In the genomic region with DNA sequence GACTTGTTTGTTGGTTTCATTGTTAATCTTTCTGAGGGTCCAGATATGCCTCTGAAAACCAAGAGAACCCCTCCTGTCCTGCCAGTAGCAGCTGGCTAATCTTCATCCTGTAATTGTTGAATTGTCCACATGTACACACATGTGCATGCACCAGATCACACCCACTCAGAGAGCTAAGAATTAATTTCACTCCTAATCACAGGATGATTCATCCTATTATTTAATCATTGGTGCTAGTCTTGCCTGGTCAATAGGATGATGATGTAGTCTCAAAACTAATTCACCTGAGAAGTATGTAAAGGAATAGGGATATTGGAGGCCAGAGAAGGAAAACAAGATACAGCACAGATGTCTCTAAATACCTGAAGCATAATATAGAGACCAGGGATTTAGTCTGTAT, we compare ENCODE assay signal across 17 cellular contexts. TPM values are rescaled to one million over a fixed set of nuclear protein-coding genes. Genes with fewer than 3 reads are reported as not detected.
DNase-seq lines count a peak whose midpoint lies in the region; ATAC-seq and TF ChIP-seq lines count a peak whose summit lies in the region.
"Had no signal": no experiment of that assay in that cellular context is flagged by ENCODE, and none has a peak within 500 bp of the region (broad histone marks: within the 10 kb centered on the region; RNA-seq: fewer than 3 reads in every experiment).

No MANE protein-coding gene starts in this region.

- BruUV-seq in Caco-2 (replicated peaks; lab: Mats Ljungman, UMichigan) = no TSS peak

- POLR2A ChIA-PET in Caco-2 (lab: Charles Lee) = no interaction called here
- POLR2A ChIA-PET in activated CD4-positive, alpha-beta T cell treated with anti-CD3 and anti-CD28 coated beads for 36 hours (lab: Charles Lee) = no interaction called here

- TF ChIP-seq POLR2A in right lobe of liver (IDR thresholded peaks at IDR 0.05) = no peak
- no peak for TF ChIP-seq POLR2A in sigmoid colon (IDR thresholded peaks at IDR 0.05)

- peaks cover 5% of the 10 kb centered on the region for H3K36me3 Mint-ChIP-seq in Caco-2 (ENCODE audit: insufficient read depth, unreplicated experiment)
- no peaks in the 10 kb centered on the region for H3K36me3 Mint-ChIP-seq in activated CD4-positive, alpha-beta T cell treated with anti-CD3 and anti-CD28 coated beads for 36 hours (ENCODE audit: low read depth)
- H3K36me3 Mint-ChIP-seq: CD8-positive, alpha-beta T cell had no signal

- intact Hi-C loops in Caco-2 (cut with micrococcal nuclease; ENCODE audit: unreplicated experiment) (no loop called here), right lobe of liver (cut with DNase I) (no loop called here), sigmoid colon (cut with DNase I) (no loop called here)
- intact Hi-C loops in activated CD4-positive, alpha-beta T cell treated with anti-CD3 and anti-CD28 coated beads for 36 hours (cut with DNase I, micrococcal nuclease) = no loop called here

- CTCF ChIA-PET in Caco-2 (lab: Charles Lee) = interaction anchor here (1.1 kb wide), 1 partner anchor 16 kb away, joined by 4 read pairs; no protein-coding TSS in a partner anchor
- CTCF ChIA-PET in activated CD4-positive, alpha-beta T cell treated with anti-CD3 and anti-CD28 coated beads for 36 hours (lab: Charles Lee) = interaction anchor here (0.7 to 6.2 kb wide), 3 partner anchors 10 to 1038 kb away, joined by 3 to 28 read pairs (median 19); no protein-coding TSS in a partner anchor

- H3K4me3 Mint-ChIP-seq in Caco-2 (ENCODE audit: unreplicated experiment) = no peak overlapping the region
- no peak overlapping the region for H3K4me3 Mint-ChIP-seq in activated CD4-positive, alpha-beta T cell treated with anti-CD3 and anti-CD28 coated beads for 36 hours
- H3K4me3 Mint-ChIP-seq: CD8-positive, alpha-beta T cell had no signal

- no peaks in the 10 kb centered on the region for H3K27me3 Mint-ChIP-seq in Caco-2 (ENCODE audit: insufficient read depth, unreplicated experiment)
- no peaks in the 10 kb centered on the region for H3K27me3 Mint-ChIP-seq in activated CD4-positive, alpha-beta T cell treated with anti-CD3 and anti-CD28 coated beads for 36 hours

- H3K9me3 ChIP-seq in Caco-2 (no peaks in the 10 kb centered on the region), RWPE2 (ENCODE audit: severe bottlenecking) (no peaks in the 10 kb centered on the region), right lobe of liver (no peaks in the 10 kb centered on the region), sigmoid colon (no peaks in the 10 kb centered on the region)
- H3K9me3 ChIP-seq: BE2C had no signal

- no peak for DNase-seq in Caco-2
- no peak for DNase-seq in RWPE2 (ENCODE audit: low spot score)
- peak; percentile 40 to 58 for DNase-seq in foreskin keratinocyte
- no peak for DNase-seq in right lobe of liver
- DNase-seq in A172 (ENCODE audit: low spot score) = no peak
- no peak for DNase-seq in activated CD4-positive, alpha-beta T cell treated with anti-CD3 and anti-CD28 coated beads for 36 hours
- no peak for DNase-seq in sigmoid colon
- DNase-seq: BE2C; CD8-positive, alpha-beta T cell; COR-L47; DMS53; GF-D8; GM23248; IMR-90 had no signal

- H3K4me1 Mint-ChIP-seq in Caco-2 (ENCODE audit: low read depth, unreplicated experiment) = peaks cover 51% of the 10 kb centered on the region
- no peaks in the 10 kb centered on the region for H3K4me1 Mint-ChIP-seq in activated CD4-positive, alpha-beta T cell treated with anti-CD3 and anti-CD28 coated beads for 36 hours

- peak overlapping the region; percentile 96 for H3K27ac Mint-ChIP-seq in Caco-2 (ENCODE audit: unreplicated experiment)
- H3K27ac Mint-ChIP-seq in activated CD4-positive, alpha-beta T cell treated with anti-CD3 and anti-CD28 coated beads for 36 hours = no peak overlapping the region
- H3K27ac Mint-ChIP-seq: CD8-positive, alpha-beta T cell had no signal

- no peak overlapping the region for H3K4me3 ChIP-seq in Caco-2 (ENCODE audit: low read depth, low read length)
- H3K4me3 ChIP-seq in RWPE2 (ENCODE audit: severe bottlenecking) = no peak overlapping the region
- no peak overlapping the region for H3K4me3 ChIP-seq in right lobe of liver
- no peak overlapping the region for H3K4me3 ChIP-seq in sigmoid colon
- H3K4me3 ChIP-seq: GM23248 had no signal

- H3K36me3 ChIP-seq in Caco-2 (ENCODE audit: control insufficient read depth, insufficient read depth, low read length) (no peaks in the 10 kb centered on the region), RWPE2 (ENCODE audit: low read depth) (no peaks in the 10 kb centered on the region), right lobe of liver (no peaks in the 10 kb centered on the region), sigmoid colon (no peaks in the 10 kb centered on the region)
- H3K36me3 ChIP-seq: BE2C had no signal

- H3K27ac ChIP-seq in RWPE2 (ENCODE audit: poor library complexity, severe bottlenecking) (no peak overlapping the region), foreskin keratinocyte (no peak overlapping the region), right lobe of liver (peak overlapping the region; percentile 69 to 85 (median 83)), sigmoid colon (no peak overlapping the region)
- H3K27ac ChIP-seq: C4-2B, GM23248 had no signal

- peak; percentile 32; the same call in 1 of the 3 replicates for ATAC-seq in RWPE2 (ENCODE audit: low read depth)
- peak; percentile 52 for ATAC-seq in foreskin keratinocyte
- peak in 1 of 4 donors; percentile 63 for ATAC-seq in right lobe of liver
- ATAC-seq in activated CD4-positive, alpha-beta T cell treated with anti-CD3 and anti-CD28 coated beads for 36 hours = no peak
- no peak for ATAC-seq in HG02840 (IDR thresholded peaks at IDR 0.05; ENCODE audit: low FRiP score, unreplicated experiment)
- ATAC-seq: CD8-positive, alpha-beta T cell; HCT116 had no signal

- H3K27me3 ChIP-seq in Caco-2 (replicated peaks; ENCODE audit: control insufficient read depth, insufficient read depth, low read length) = no peaks in the 10 kb centered on the region
- no peaks in the 10 kb centered on the region for H3K27me3 ChIP-seq in RWPE2 (ENCODE audit: insufficient read depth, poor library complexity, severe bottlenecking)
- no peaks in the 10 kb centered on the region for H3K27me3 ChIP-seq in foreskin keratinocyte
- no peaks in the 10 kb centered on the region for H3K27me3 ChIP-seq in right lobe of liver
- no peaks in the 10 kb centered on the region for H3K27me3 ChIP-seq in sigmoid colon
- H3K27me3 ChIP-seq: BE2C had no signal

- peaks cover 9% of the 10 kb centered on the region for H3K9me3 Mint-ChIP-seq in Caco-2 (ENCODE audit: unreplicated experiment)
- H3K9me3 Mint-ChIP-seq in activated CD4-positive, alpha-beta T cell treated with anti-CD3 and anti-CD28 coated beads for 36 hours (ENCODE audit: low read depth) = no peaks in the 10 kb centered on the region
- H3K9me3 Mint-ChIP-seq: CD8-positive, alpha-beta T cell had no signal

- no peak for TF ChIP-seq CTCF in Caco-2 (IDR thresholded peaks at IDR 0.05; ENCODE audit: insufficient read depth in 1 of 2, low read depth in 1 of 2, low read length in 1 of 2, severe bottlenecking in 1 of 2, unreplicated experiment in 1 of 2)
- TF ChIP-seq CTCF in RWPE2 (IDR thresholded peaks at IDR 0.05; ENCODE audit: poor library complexity, severe bottlenecking) = no peak
- no peak for TF ChIP-seq CTCF in foreskin keratinocyte (conservative IDR thresholded peaks at IDR 0.05)
- no peak for TF ChIP-seq CTCF in right lobe of liver (IDR thresholded peaks at IDR 0.05)
- TF ChIP-seq CTCF in sigmoid colon (IDR thresholded peaks at IDR 0.05) = no peak

- no peak for TF ChIP-seq EP300 in sigmoid colon (IDR thresholded peaks at IDR 0.05)

- H3K4me1 ChIP-seq in Caco-2 (peaks cover 64% of the 10 kb centered on the region), RWPE2 (ENCODE audit: insufficient read depth, poor library complexity, severe bottlenecking) (peaks cover 3% of the 10 kb centered on the region), foreskin keratinocyte (peaks cover 3% of the 10 kb centered on the region), right lobe of liver (peaks cover 0 to 66% (median 20%) of the 10 kb centered on the region in 4 donors), sigmoid colon (no peaks in the 10 kb centered on the region)
- H3K4me1 ChIP-seq: BE2C had no signal

RNA-seq across cellular contexts. Expression of a gene that starts 7.8 kb away (rescaled TPM):
- total RNA-seq in Caco-2 (2022) (222 and 237 TPM in 2 replicates), foreskin keratinocyte (0.21 TPM in 1 of 2 replicates, not detected in the other), right lobe of liver (1,000 to 10,000 TPM in 4 of 6 experiments, 100 to 1,000 TPM in 2; 718 to 1,905 (median 1,079) TPM), sigmoid colon (not detected)
- polyA plus RNA-seq in foreskin keratinocyte (0.17 and 0.26 TPM in 2 replicates), sigmoid colon (under 1 TPM in 1 of 3 donors, not detected in 2; 0.04 TPM)
- total RNA-seq in A172 (2014; rRNA removed; shearing (Covaris generic)) = not detected in 2 replicates
- total RNA-seq in activated CD4-positive, alpha-beta T cell treated with anti-CD3 and anti-CD28 coated beads for 36 hours = not detected
- total RNA-seq: CD8-positive, alpha-beta T cell; GM23248; IMR-90 had no signal
- polyA plus RNA-seq: GM23248, IMR-90 had no signal

RNA-seq across cellular contexts. Expression of a gene that starts 34.6 kb away (rescaled TPM):
- 93.1 and 95.7 TPM in 2 replicates for total RNA-seq in Caco-2 (2022)
- total RNA-seq in foreskin keratinocyte = 80.8 and 83.7 TPM in 2 replicates
- 71.6 and 79.9 TPM in 2 replicates for polyA plus RNA-seq in foreskin keratinocyte
- total RNA-seq in right lobe of liver = 10 to 100 TPM; 28.4 to 59.1 (median 49.2) TPM
- 175 and 202 TPM in 2 replicates for total RNA-seq in A172 (2014; rRNA removed; shearing (Covaris generic))
- 10 to 100 TPM; 30.9 to 36.6 TPM for total RNA-seq in activated CD4-positive, alpha-beta T cell treated with anti-CD3 and anti-CD28 coated beads for 36 hours
- total RNA-seq in sigmoid colon = 10 to 100 TPM; 17.2 to 33.1 (median 26.2) TPM
- polyA plus RNA-seq in sigmoid colon = 10 to 100 TPM; 10.8 to 73.3 (median 19.0) TPM

RNA-seq across cellular contexts. Expression of a gene that starts 35.1 kb away (rescaled TPM):
- total RNA-seq in Caco-2 (2022) (0.30 TPM in 1 of 2 replicates, not detected in the other), foreskin keratinocyte (0.07 TPM in 1 of 2 replicates, not detected in the other), right lobe of liver (100 to 1,000 TPM in 1 of 6 experiments, 10 to 100 TPM in 3, 1 to 10 TPM in 2; 4.4 to 195 (median 47.9) TPM), sigmoid colon (not detected)
- polyA plus RNA-seq in foreskin keratinocyte (not detected in 2 replicates), sigmoid colon (under 1 TPM in 1 of 3 donors, not detected in 2; 0.46 TPM)
- total RNA-seq in A172 (2014; rRNA removed; shearing (Covaris generic)) = 0.45 TPM in 1 of 2 replicates, not detected in the other
- total RNA-seq in activated CD4-positive, alpha-beta T cell treated with anti-CD3 and anti-CD28 coated beads for 36 hours = not detected
- total RNA-seq: CD8-positive, alpha-beta T cell; GM23248; IMR-90 had no signal
- polyA plus RNA-seq: GM23248, IMR-90 had no signal

RNA-seq across cellular contexts. Expression of a gene that starts 37.9 kb away (rescaled TPM):
- total RNA-seq in Caco-2 (2022) = 14.5 and 14.7 TPM in 2 replicates
- 11.9 and 14.0 TPM in 2 replicates for total RNA-seq in foreskin keratinocyte
- 4.6 and 6.7 TPM in 2 replicates for polyA plus RNA-seq in foreskin keratinocyte
- total RNA-seq in right lobe of liver = 1 to 10 TPM; 6.7 to 8.7 (median 7.5) TPM
- 10.2 and 19.6 TPM in 2 replicates for total RNA-seq in A172 (2014; rRNA removed; shearing (Covaris generic))
- 10 to 100 TPM; 10.5 to 11.4 TPM for total RNA-seq in activated CD4-positive, alpha-beta T cell treated with anti-CD3 and anti-CD28 coated beads for 36 hours
- total RNA-seq in sigmoid colon = 10 to 100 TPM in 3 of 4 donors, 1 to 10 TPM in 1; 9.7 to 14.3 (median 11.4) TPM
- 1 to 10 TPM; 4.9 to 6.6 (median 6.3) TPM for polyA plus RNA-seq in sigmoid colon

Comparison
In these comparisons a context has a peak if more than half of its experiments do, and no peak if none do; other contexts are left out.
1. DNase-seq: peak in foreskin keratinocyte (2 of 2); none in Caco-2 (0 of 2), RWPE2 (single experiment), right lobe of liver (0 of 3), A172 (single experiment), activated CD4-positive, alpha-beta T cell treated with anti-CD3 and anti-CD28 coated beads for 36 hours (single experiment) and sigmoid colon (single experiment).
2. ATAC-seq: peak in RWPE2 (single experiment) and foreskin keratinocyte (single experiment); none in activated CD4-positive, alpha-beta T cell treated with anti-CD3 and anti-CD28 coated beads for 36 hours (single experiment) and HG02840 (single experiment).
3. H3K27ac ChIP-seq: peak in right lobe of liver (3 of 3); none in RWPE2 (single experiment), foreskin keratinocyte (single experiment) and sigmoid colon (0 of 4).
4. RNA of a gene that starts 7.8 kb away (total RNA-seq): 718 to 1,905 TPM in right lobe of liver and 222 to 237 TPM in Caco-2; 0.21 TPM in foreskin keratinocyte, not detected in A172, not detected in activated CD4-positive, alpha-beta T cell treated with anti-CD3 and anti-CD28 coated beads for 36 hours and not detected in sigmoid colon; every median in the first group is over 100 times any median in the second.